In genomic region chr3:197404030-197404429, GRCh38 we compare ENCODE assay signal across 17 cellular contexts.
DNase-seq lines count a peak whose midpoint lies in the region; ATAC-seq and TF ChIP-seq lines count a peak whose summit lies in the region.
"Had no signal": no experiment of that assay in that cellular context is flagged by ENCODE, and none has a peak within 500 bp of the region (broad histone marks: within the 10 kb centered on the region; RNA-seq: fewer than 3 reads in every experiment).

No MANE protein-coding gene starts in this region.

- CTCF ChIA-PET in SK-N-SH (lab: Yijun Ruan, JAX) (no interaction called here), HCT116 (lab: Charles Lee) (no interaction called here)

- TF ChIP-seq EP300 in SK-N-SH (IDR thresholded peaks at IDR 0.05; ENCODE audit: borderline replicate concordance in 1 of 2, low read depth in 1 of 2, low read length in 1 of 2) = no peak

- no peak for TF ChIP-seq CTCF in SK-N-SH (IDR thresholded peaks at IDR 0.05)
- TF ChIP-seq CTCF in HCT116 (IDR thresholded peaks at IDR 0.05 in 2 of 3, conservative IDR thresholded peaks at IDR 0.05 in 1 of 3; ENCODE audit: borderline replicate concordance in 1 of 3, insufficient read depth in 1 of 3, low read depth in 2 of 3, low read length in 2 of 3) = no peak
- TF ChIP-seq CTCF in upper lobe of right lung (IDR thresholded peaks at IDR 0.05) = no peak
- TF ChIP-seq CTCF in MM.1S (IDR thresholded peaks at IDR 0.05; ENCODE audit: low read length) = no peak

- H3K27ac ChIP-seq in SK-N-SH (ENCODE audit: low read depth in 2 of 2, low read length in 1 of 2) (no peak overlapping the region), HCT116 (ENCODE audit: low read depth, low read length) (no peak overlapping the region), upper lobe of right lung (no peak overlapping the region), MM.1S (ENCODE audit: low read length) (no peak overlapping the region)
- H3K27ac ChIP-seq: 22Rv1; BLaER1 treated with 17β-estradiol and CSF1 and Interleukin-3, amounts not matched to agents 10 nM and 100 nM; GM23248; HL-60 had no signal

- H3K9me2 ChIP-seq in SK-N-SH (no peaks in the 10 kb centered on the region), HCT116 (ENCODE audit: insufficient read depth) (no peaks in the 10 kb centered on the region), MM.1S (replicated peaks; ENCODE audit: insufficient read depth, low read length) (no peaks in the 10 kb centered on the region)

- no peaks in the 10 kb centered on the region for H3K9me3 ChIP-seq in SK-N-SH
- no peaks in the 10 kb centered on the region for H3K9me3 ChIP-seq in HCT116 (ENCODE audit: control insufficient read depth in 1 of 2, insufficient read depth in 1 of 2, low read depth in 1 of 2, low read length in 2 of 2)
- no peaks in the 10 kb centered on the region for H3K9me3 ChIP-seq in upper lobe of right lung
- no peaks in the 10 kb centered on the region for H3K9me3 ChIP-seq in MM.1S (replicated peaks; ENCODE audit: insufficient read depth, low read length)
- H3K9me3 ChIP-seq: HAP-1 had no signal

- TF ChIP-seq POLR2A in HCT116 (IDR thresholded peaks at IDR 0.05; ENCODE audit: borderline replicate concordance, extremely low read depth, insufficient read depth, insufficient read length) = no peak

- H3K79me2 ChIP-seq in SK-N-SH (ENCODE audit: insufficient read depth) = no peaks in the 10 kb centered on the region
- no peaks in the 10 kb centered on the region for H3K79me2 ChIP-seq in HCT116 (ENCODE audit: insufficient read depth, low read length)
- no peaks in the 10 kb centered on the region for H3K79me2 ChIP-seq in MM.1S (ENCODE audit: low read length)

- intact Hi-C loops in HCT116 (cut with micrococcal nuclease) (no loop called here), upper lobe of right lung (cut with DNase I) (no loop called here)

- POLR2A ChIA-PET in SK-N-SH (lab: Yijun Ruan, JAX) (no interaction called here), HCT116 (lab: Charles Lee) (no interaction called here)

- H3K4me2 ChIP-seq in SK-N-SH (no peak overlapping the region), HCT116 (ENCODE audit: low read length) (no peak overlapping the region), MM.1S (ENCODE audit: low read depth, low read length) (no peak overlapping the region)
- H3K4me2 ChIP-seq: BLaER1 treated with 17β-estradiol and CSF1 and Interleukin-3, amounts not matched to agents 10 nM and 100 nM had no signal

- RAD21 ChIA-PET in HCT116 (lab: Charles Lee; ENCODE audit: low non-redundant PET in 1 of 2, low total read pairs in 2 of 2, uncharacterized antibody in 2 of 2, unreplicated experiment in 2 of 2) = no interaction called here

- H3F3A ChIP-seq in SK-N-SH (replicated peaks; ENCODE audit: insufficient read depth) = no peaks in the 10 kb centered on the region
- no peaks in the 10 kb centered on the region for H3F3A ChIP-seq in MM.1S (ENCODE audit: insufficient read depth, low read length)

- H2AFZ ChIP-seq in SK-N-SH (ENCODE audit: low read depth) = no peak overlapping the region
- no peak overlapping the region for H2AFZ ChIP-seq in HCT116 (ENCODE audit: low read depth, low read length, poor library complexity, severe bottlenecking)
- no peak overlapping the region for H2AFZ ChIP-seq in MM.1S (ENCODE audit: low read length)
- H2AFZ ChIP-seq: GM23248 had no signal

- no peaks in the 10 kb centered on the region for H3K27me3 ChIP-seq in SK-N-SH (ENCODE audit: insufficient read depth)
- no peaks in the 10 kb centered on the region for H3K27me3 ChIP-seq in HCT116 (ENCODE audit: insufficient read depth, low read length)
- H3K27me3 ChIP-seq in upper lobe of right lung = no peaks in the 10 kb centered on the region
- H3K27me3 ChIP-seq in MM.1S (replicated peaks; ENCODE audit: insufficient read depth, low read length) = no peaks in the 10 kb centered on the region
- H3K27me3 ChIP-seq: BLaER1 treated with 17β-estradiol and CSF1 and Interleukin-3, amounts not matched to agents 10 nM and 100 nM had no signal

- H3K36me3 ChIP-seq in SK-N-SH (replicated peaks in 1 of 2; ENCODE audit: control insufficient read depth in 1 of 2, insufficient read depth in 2 of 2, low read length in 1 of 2) (no peaks in the 10 kb centered on the region), HCT116 (ENCODE audit: control insufficient read depth in 1 of 2, insufficient read depth in 2 of 2, low read length in 2 of 2) (no peaks in the 10 kb centered on the region), upper lobe of right lung (no peaks in the 10 kb centered on the region), MM.1S (replicated peaks; ENCODE audit: insufficient read depth, low read length) (no peaks in the 10 kb centered on the region)
- H3K36me3 ChIP-seq: BLaER1 treated with 17β-estradiol and CSF1 and Interleukin-3, amounts not matched to agents 10 nM and 100 nM; HAP-1 had no signal

- no peak for ATAC-seq in SK-N-SH treated with all-trans-retinoic acid at 6 μM for 48 hours
- ATAC-seq in HCT116 = peak; percentile 46; the same call in 1 of the 2 replicates
- peak; percentile 32 for ATAC-seq in upper lobe of right lung
- ATAC-seq: GM12878 had no signal

- TF ChIP-seq RAD21 in SK-N-SH (IDR thresholded peaks at IDR 0.05; ENCODE audit: low read length) = no peak
- TF ChIP-seq RAD21 in HCT116 (IDR thresholded peaks at IDR 0.05; ENCODE audit: low read depth) = no peak

- no peak overlapping the region for H3K9ac ChIP-seq in SK-N-SH
- no peak overlapping the region for H3K9ac ChIP-seq in HCT116 (ENCODE audit: low read length)
- H3K9ac ChIP-seq in MM.1S (ENCODE audit: low read length) = no peak overlapping the region
- H3K9ac ChIP-seq: BLaER1 treated with 17β-estradiol and CSF1 and Interleukin-3, amounts not matched to agents 10 nM and 100 nM; GM23248 had no signal

- DNase-seq in SK-N-SH (peak; percentile 1), HCT116 (ENCODE audit: low read depth, low spot score) (no peak), mesenteric fat pad (ENCODE audit: low spot score) (peak; percentile 55), upper lobe of right lung (peak; percentile 43), MM.1S (no peak), HCEC 1CT (no peak)
- no peak for DNase-seq in stimulated activated naive CD4-positive, alpha-beta T cell (lab: John Stamatoyannopoulos, UW)
- DNase-seq: Calu3; CD4-positive, CD25-positive, alpha-beta regulatory T cell; DMS79; GM23248 had no signal

- no peaks in the 10 kb centered on the region for H4K20me1 ChIP-seq in SK-N-SH (ENCODE audit: insufficient read depth)
- no peaks in the 10 kb centered on the region for H4K20me1 ChIP-seq in HCT116 (ENCODE audit: insufficient read depth)
- no peaks in the 10 kb centered on the region for H4K20me1 ChIP-seq in MM.1S (ENCODE audit: insufficient read depth, low read length)
- H4K20me1 ChIP-seq: BLaER1 treated with 17β-estradiol and CSF1 and Interleukin-3, amounts not matched to agents 10 nM and 100 nM had no signal

- WGBS in SK-N-SH (ENCODE audit: low lambda C conversion rate) = 90% methylated on average over 12 of the region's 12 CpGs

- H3K4me3 ChIP-seq in SK-N-SH (ENCODE audit: low read depth in 2 of 2, low read length in 1 of 2) (no peak overlapping the region), HCT116 (replicated peaks in 1 of 2; ENCODE audit: low read depth in 1 of 2, low read length in 2 of 2) (no peak overlapping the region), upper lobe of right lung (no peak overlapping the region), MM.1S (ENCODE audit: low read length) (no peak overlapping the region)
- H3K4me3 ChIP-seq: BLaER1 treated with 17β-estradiol and CSF1 and Interleukin-3, amounts not matched to agents 10 nM and 100 nM; GM12878; GM23248; HAP-1 had no signal

- H3K4me1 ChIP-seq in SK-N-SH (ENCODE audit: control insufficient read depth in 1 of 2, insufficient read depth in 2 of 2, low read depth in 1 of 2, low read length in 1 of 2) = peaks cover 0 to 2% of the 10 kb centered on the region in 2 experiments; a peak in 1 of 4 replicates
- no peaks in the 10 kb centered on the region for H3K4me1 ChIP-seq in HCT116 (ENCODE audit: control insufficient read depth in 1 of 2, insufficient read depth in 2 of 2, low read length in 2 of 2)
- peaks cover 9% of the 10 kb centered on the region for H3K4me1 ChIP-seq in upper lobe of right lung
- H3K4me1 ChIP-seq in MM.1S (ENCODE audit: low read length) = no peaks in the 10 kb centered on the region
- H3K4me1 ChIP-seq: HAP-1 had no signal

- BruUV-seq in HCT116 (replicated peaks; lab: Mats Ljungman, UMichigan) = no TSS peak

TF ChIP-seq in SK-N-SH, 30 proteins besides CTCF, POLR2A, EP300 and RAD21 (continues in another document):
- TF ChIP-seq JUND (IDR thresholded peaks at IDR 0.05) (no peak), FOXJ3 (CRISPR knock-in tag; IDR thresholded peaks at IDR 0.05) (no peak), RXRA (IDR thresholded peaks at IDR 0.05; ENCODE audit: borderline replicate concordance, low read depth) (no peak)

TF ChIP-seq in SK-N-SH treated with all-trans-retinoic acid at 6 μM for 48 hours, 23 proteins besides CTCF, POLR2A, EP300 and RAD21 (continues in another document):
- TF ChIP-seq ZFP30 (CRISPR knock-in tag; IDR thresholded peaks at IDR 0.05) = no peak
- no peak for TF ChIP-seq ZNF70 (CRISPR knock-in tag; IDR thresholded peaks at IDR 0.05)
- no peak for TF ChIP-seq TCF4 (CRISPR knock-in tag; IDR thresholded peaks at IDR 0.05; ENCODE audit: borderline replicate concordance)
- TF ChIP-seq BACH2 (CRISPR knock-in tag; IDR thresholded peaks at IDR 0.05; ENCODE audit: borderline replicate concordance) = no peak
- TF ChIP-seq SNAI2 (CRISPR knock-in tag; IDR thresholded peaks at IDR 0.05) = no peak

TF ChIP-seq in HCT116, 20 proteins besides CTCF, POLR2A, EP300 and RAD21 (continues in another document):
- TF ChIP-seq, protein P1, sequence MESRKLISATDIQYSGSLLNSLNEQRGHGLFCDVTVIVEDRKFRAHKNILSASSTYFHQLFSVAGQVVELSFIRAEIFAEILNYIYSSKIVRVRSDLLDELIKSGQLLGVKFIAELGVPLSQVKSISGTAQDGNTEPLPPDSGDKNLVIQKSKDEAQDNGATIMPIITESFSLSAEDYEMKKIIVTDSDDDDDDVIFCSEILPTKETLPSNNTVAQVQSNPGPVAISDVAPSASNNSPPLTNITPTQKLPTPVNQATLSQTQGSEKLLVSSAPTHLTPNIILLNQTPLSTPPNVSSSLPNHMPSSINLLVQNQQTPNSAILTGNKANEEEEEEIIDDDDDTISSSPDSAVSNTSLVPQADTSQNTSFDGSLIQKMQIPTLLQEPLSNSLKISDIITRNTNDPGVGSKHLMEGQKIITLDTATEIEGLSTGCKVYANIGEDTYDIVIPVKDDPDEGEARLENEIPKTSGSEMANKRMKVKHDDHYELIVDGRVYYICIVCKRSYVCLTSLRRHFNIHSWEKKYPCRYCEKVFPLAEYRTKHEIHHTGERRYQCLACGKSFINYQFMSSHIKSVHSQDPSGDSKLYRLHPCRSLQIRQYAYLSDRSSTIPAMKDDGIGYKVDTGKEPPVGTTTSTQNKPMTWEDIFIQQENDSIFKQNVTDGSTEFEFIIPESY (IDR thresholded peaks at IDR 0.05; ENCODE audit: extremely low read depth, insufficient replicate concordance, low read length) = no peak
- TF ChIP-seq JUND (IDR thresholded peaks at IDR 0.05) (no peak), ELF1 (IDR thresholded peaks at IDR 0.05; ENCODE audit: borderline replicate concordance, low read depth) (no peak), YY1 (IDR thresholded peaks at IDR 0.05; ENCODE audit: extremely low read depth, insufficient replicate concordance, low read depth, low read length) (no peak)

Comparison
In these comparisons a context has a peak if more than half of its experiments do, and no peak if none do; other contexts are left out.
1. DNase-seq: peak in SK-N-SH (single experiment), mesenteric fat pad (single experiment) and upper lobe of right lung (single experiment); none in HCT116 (single experiment), MM.1S (single experiment), stimulated activated naive CD4-positive, alpha-beta T cell (0 of 6) and HCEC 1CT (single experiment).